Comparison of ENCODE assay signal across 9 cellular contexts in genomic region chr6:115216835-115217234, GRCh38.
"Had no signal": no experiment of that assay in that cellular context is flagged by ENCODE, and none has a peak within 500 bp of the region (broad histone marks: within the 10 kb centered on the region; RNA-seq: fewer than 3 reads in every experiment).

No MANE protein-coding gene starts in this region.

- H3K9ac ChIP-seq: GM23248 had no signal

- H3K36me3 ChIP-seq: HAP-1 had no signal

- H3K27ac Mint-ChIP-seq: GM23338, H9, HFFc6 had no signal

- DNase-seq: GM23248, GOT3, H7, H9, HCEC 1CT, HFFc6 had no signal

- H3K4me3 ChIP-seq: GM23248, GM23338, HAP-1 had no signal

- H3K27ac ChIP-seq: GM23248 had no signal

- H3K9me3 ChIP-seq: HAP-1 had no signal

- H3K4me2 ChIP-seq: GM23338 had no signal

- H2AFZ ChIP-seq: GM23248, GM23338 had no signal

- H3K4me3 Mint-ChIP-seq: GM23338, H9, HFFc6 had no signal

- ATAC-seq: GM23338, HCT116 had no signal
